In the genomic region with DNA sequence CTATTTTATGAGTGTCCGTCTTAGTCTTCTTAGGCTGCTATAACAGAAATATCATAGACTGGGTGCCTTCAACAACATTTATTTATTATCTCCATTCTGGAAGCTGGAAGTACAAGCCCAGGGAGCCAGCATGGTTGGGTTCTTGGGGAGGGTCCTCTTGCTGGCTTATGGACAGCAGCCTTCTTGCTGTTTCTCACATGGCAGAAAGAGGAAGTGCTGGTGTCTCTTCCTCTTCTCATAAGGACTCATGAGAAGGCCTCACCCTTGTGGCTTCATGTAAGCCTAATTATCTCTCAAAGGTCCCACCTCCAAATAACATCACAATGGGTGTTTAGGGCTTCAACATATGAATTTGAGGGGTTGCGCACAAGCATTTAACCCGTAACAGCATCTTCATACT, we compare ENCODE assay signal across 15 cellular contexts.
"Had no signal": no experiment of that assay in that cellular context is flagged by ENCODE, and none has a peak within 500 bp of the region (broad histone marks: within the 10 kb centered on the region; RNA-seq: fewer than 3 reads in every experiment).

No MANE protein-coding gene starts in this region.

- DNase-seq: activated CD4-positive, alpha-beta T cell treated with anti-CD3 and anti-CD28 coated beads, Interleukin-2, amount 10 ng/mL, durations not matched to agents 24 days and 14 days; activated naive CD4-positive, alpha-beta T cell treated with anti-CD3 and anti-CD28 coated beads, Interleukin-2, amount 50 U/mL, for 16 hours; adrenal gland; caudate nucleus; colonic mucosa; effector CD4-positive, alpha-beta T cell; foreskin melanocyte; left lung; mesenchymal stem cell; stimulated activated CD4-positive, alpha-beta T cell treated with anti-CD3 and anti-CD28 coated beads, Interleukin-4, amount 100 ng/mL, for 4 hours; T-helper 9 cell; thyroid gland had no signal

- H3K27me3 ChIP-seq: adrenal gland, colonic mucosa, left lung, thyroid gland, vagina had no signal

- H3K27ac ChIP-seq: adrenal gland, colonic mucosa, left lung, thyroid gland, vagina had no signal

- ATAC-seq: left lung, WTC11 had no signal

- H3K4me3 Mint-ChIP-seq: activated CD4-positive, alpha-beta T cell treated with anti-CD3 and anti-CD28 coated beads, Interleukin-2, amount 10 ng/mL, durations not matched to agents 24 days and 14 days; WTC11 had no signal

- H3K27ac Mint-ChIP-seq: activated CD4-positive, alpha-beta T cell treated with anti-CD3 and anti-CD28 coated beads, Interleukin-2, amount 10 ng/mL, durations not matched to agents 24 days and 14 days; activated T-helper 2 cell treated with anti-CD3 and anti-CD28 coated beads, Interferon-gamma antibody, Interleukin-2, Interleukin-4, amounts not matched to agents 10 μg/mL and 5 μg/mL and 100 μg/mL, durations not matched to agents 14 hours and 24 hours and 36 hours; WTC11 had no signal

- H3K4me3 ChIP-seq: adrenal gland, colonic mucosa, left lung, thyroid gland, vagina had no signal
